1 cellular context compared by ENCODE assay signal in the genomic region with DNA sequence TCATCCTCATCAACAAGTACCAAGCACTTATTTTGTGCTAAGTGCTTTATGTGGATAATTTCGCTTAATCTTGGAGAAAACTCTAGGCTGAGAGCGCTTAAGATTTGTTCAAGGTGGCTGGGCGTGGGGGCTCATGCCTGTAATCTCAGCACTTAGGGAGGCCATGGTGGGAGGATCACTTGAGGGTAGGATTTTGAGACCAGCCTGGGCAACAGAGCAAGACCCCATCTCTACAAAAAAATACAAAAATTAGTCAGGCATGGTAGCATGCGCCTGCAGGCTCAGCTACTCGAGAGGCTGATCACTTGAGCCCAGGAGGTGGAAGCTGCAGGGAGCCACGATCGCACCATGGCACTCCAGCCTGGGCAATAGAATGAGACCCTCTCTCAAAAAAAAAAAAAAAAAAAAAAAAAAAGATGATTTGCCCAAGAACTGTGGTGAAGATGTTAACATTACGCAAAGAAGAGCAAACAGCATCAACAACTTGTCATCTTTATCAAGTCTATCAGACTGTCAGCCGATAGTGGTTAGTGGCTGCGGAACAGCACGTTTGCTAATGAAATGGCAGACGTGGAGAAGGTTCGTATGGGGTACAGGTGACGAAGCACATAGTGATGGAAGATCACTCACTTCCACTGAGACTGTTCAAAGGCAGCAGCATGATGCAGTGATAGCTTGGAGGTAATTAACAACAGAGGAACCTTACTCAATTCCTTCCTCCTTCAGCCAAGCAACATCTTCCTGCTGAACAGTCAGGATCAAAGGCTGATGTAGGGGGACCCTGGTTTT.
TF ChIP-seq lines count a peak whose summit lies in the region.

No MANE protein-coding gene starts in this region.

TF ChIP-seq in HepG2, 621 proteins besides CTCF, POLR2A, EP300 and RAD21:
- TF ChIP-seq ZNF121 (CRISPR knock-in tag; IDR thresholded peaks at IDR 0.05) (peak; percentile 53; the same call in 1 of the 2 replicates), ZNF329 (CRISPR knock-in tag; IDR thresholded peaks at IDR 0.05; ENCODE audit: low read depth) (no peak)
